In the genomic region with DNA sequence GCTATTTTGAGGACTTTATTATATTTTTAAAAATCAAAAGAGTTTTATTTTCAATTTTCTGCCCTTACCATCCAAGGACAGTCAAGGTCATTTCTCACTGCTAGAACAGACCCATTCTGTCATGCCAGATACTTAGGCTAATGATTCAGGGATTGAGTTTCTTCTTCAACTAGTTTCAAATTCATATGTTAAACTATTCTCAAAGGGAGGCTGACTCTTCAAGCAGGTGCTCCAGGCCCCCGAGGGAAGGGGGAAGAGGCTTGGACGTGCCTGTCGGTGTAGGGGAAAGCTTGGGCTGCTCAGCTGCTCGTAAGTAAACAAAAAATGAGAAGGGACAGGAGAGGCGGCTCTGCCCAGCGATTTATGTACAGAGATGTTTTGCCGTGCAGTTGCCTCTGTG, we compare ENCODE assay signal across 16 cellular contexts.
DNase-seq lines count a peak whose midpoint lies in the region; TF ChIP-seq lines count a peak whose summit lies in the region.
"Had no signal": no experiment of that assay in that cellular context is flagged by ENCODE, and none has a peak within 500 bp of the region (broad histone marks: within the 10 kb centered on the region; RNA-seq: fewer than 3 reads in every experiment).

No MANE protein-coding gene starts in this region.

- TF ChIP-seq CTCF in nephron (IDR thresholded peaks at IDR 0.05; ENCODE audit: unreplicated experiment in 3 of 3) (no peak), CD14-positive monocyte (IDR thresholded peaks at IDR 0.05) (no peak)

- peak; percentile 28 for DNase-seq in ELF-1 (ENCODE audit: low read depth, low spot score)
- DNase-seq in NCI-H187 treated with DMSO at 0.1 percent for 48 hours (lab: John Stamatoyannopoulos, UW) = peak; percentile 55
- peak; percentile 63 for DNase-seq in NCI-H774 (lab: John Stamatoyannopoulos, UW)
- no peak for DNase-seq in activated CD4-positive, CD25-positive, alpha-beta regulatory T cell (lab: John Stamatoyannopoulos, UW)
- no peak for DNase-seq in HuH-7.5 (ENCODE audit: low spot score)
- DNase-seq in KBM-7 = no peak
- no peak for DNase-seq in CD14-positive monocyte (ENCODE audit: low spot score)
- DNase-seq: activated effector memory CD4-positive, alpha-beta T cell treated with anti-CD3 and anti-CD28 coated beads, Interleukin-2, amount 50 U/mL, for 16 hours; aorta; colonic mucosa; IMR-90; NCI-H1694; nucleus accumbens; sigmoid colon had no signal

- H3K36me3 Mint-ChIP-seq in nephron (ENCODE audit: low read depth) (no peaks in the 10 kb centered on the region), CD14-positive monocyte (no peaks in the 10 kb centered on the region)
- H3K36me3 Mint-ChIP-seq: type B pancreatic cell had no signal

- H3K9me3 Mint-ChIP-seq in nephron (no peaks in the 10 kb centered on the region), CD14-positive monocyte (peaks cover 0 to 3% (median 0%) of the 10 kb centered on the region in 7 donors)
- H3K9me3 Mint-ChIP-seq: type B pancreatic cell had no signal

- H3K4me3 Mint-ChIP-seq in nephron (peak overlapping the region in 1 of 3 experiments; percentile 28), CD14-positive monocyte (no peak overlapping the region)
- H3K4me3 Mint-ChIP-seq: type B pancreatic cell had no signal

- H3K27ac Mint-ChIP-seq in nephron (peak overlapping the region; percentile 41 to 76 (median 64)), CD14-positive monocyte (no peak overlapping the region)
- H3K27ac Mint-ChIP-seq: type B pancreatic cell had no signal

- H3K4me1 Mint-ChIP-seq in nephron = peaks cover 52% of the 10 kb centered on the region
- peaks cover 4% of the 10 kb centered on the region for H3K4me1 Mint-ChIP-seq in CD14-positive monocyte

- intact Hi-C loops in CD14-positive monocyte (cut with micrococcal nuclease) = no loop called here

- H3K27me3 Mint-ChIP-seq in nephron (ENCODE audit: low read depth) = peaks cover 5% of the 10 kb centered on the region
- peaks cover 1 to 6% (median 2%) of the 10 kb centered on the region in 3 donors for H3K27me3 Mint-ChIP-seq in CD14-positive monocyte (ENCODE audit: low read depth in 3 of 3)
- H3K27me3 Mint-ChIP-seq: type B pancreatic cell had no signal

- in situ Hi-C loops in KBM-7 (cut with MboI; ENCODE audit: low pct_unique_long_range_greater_than_20kb, low sequenced_read_pairs) = no loop called here

Comparison
In these comparisons a context has a peak if more than half of its experiments do, and no peak if none do; other contexts are left out.
1. DNase-seq: peak in ELF-1 (single experiment), NCI-H187 treated with DMSO at 0.1 percent for 48 hours (single experiment) and NCI-H774 (single experiment); none in activated CD4-positive, CD25-positive, alpha-beta regulatory T cell (0 of 4), HuH-7.5 (single experiment), KBM-7 (single experiment) and CD14-positive monocyte (single experiment).
2. H3K27ac Mint-ChIP-seq: peak in nephron (3 of 3); none in CD14-positive monocyte (0 of 7).